ENCODE assay signal across 8 cellular contexts in genomic region chr10:114172241-114172640, GRCh38. TPM values are rescaled to one million over a fixed set of nuclear protein-coding genes. Genes with fewer than 3 reads are reported as not detected.
DNase-seq lines count a peak whose midpoint lies in the region; ATAC-seq, FAIRE-seq and TF ChIP-seq lines count a peak whose summit lies in the region.

No MANE protein-coding gene starts in this region.

- WGBS in HepG2 (ENCODE audit: low lambda C conversion rate) = 50% methylated on average over 1 of the region's 1 CpG
- WGBS in right lobe of liver (ENCODE audit: insufficient coverage, low coverage, low lambda C conversion rate, missing lambda C conversion rate) = 35% methylated on average over 1 of the region's 1 CpG

- intact Hi-C loops in HepG2 (cut with micrococcal nuclease; ENCODE audit: unreplicated experiment) = loop anchor here (5.0 kb wide), 1 partner anchor 315 kb away; no protein-coding TSS in a partner anchor
- intact Hi-C loops in right lobe of liver (cut with DNase I) = no loop called here
- intact Hi-C loops in lower lobe of right lung (cut with DNase I) = no loop called here
- intact Hi-C loops in uterus (cut with DNase I; ENCODE audit: low total_unique reads) = no loop called here

- FAIRE-seq in HepG2 (lab: Jason Lieb, UNC) = no peak

- peaks cover 27% of the 10 kb centered on the region for H3K4me1 ChIP-seq in HepG2 (ENCODE audit: insufficient read depth, low read length)
- peaks cover 0 to 11% (median 3%) of the 10 kb centered on the region in 4 donors for H3K4me1 ChIP-seq in right lobe of liver
- H3K4me1 ChIP-seq in lower lobe of right lung = peaks cover 22% of the 10 kb centered on the region
- peaks cover 0 to 4% of the 10 kb centered on the region in 2 donors for H3K4me1 ChIP-seq in uterus

- ATAC-seq in HepG2 (no peak), right lobe of liver (no peak), lower lobe of right lung (no peak), HG02970 (IDR thresholded peaks at IDR 0.05; ENCODE audit: low FRiP score, unreplicated experiment) (no peak)

- no peak for TF ChIP-seq RAD21 in HepG2 (CRISPR knock-in tag; IDR thresholded peaks at IDR 0.05)

- H3K4me3 ChIP-seq in HepG2 (replicated peaks in 1 of 3; ENCODE audit: insufficient read depth in 1 of 3, low read depth in 2 of 3, low read length in 3 of 3) (peak overlapping the region in 2 of 3 experiments; percentile 80 to 94; a peak in 3 of 6 replicates), right lobe of liver (peak overlapping the region in 1 of 3 donors; percentile 86), astrocyte of the spinal cord (ENCODE audit: low read depth, low read length) (no peak overlapping the region), lower lobe of right lung (peak overlapping the region; percentile 71), uterus (peak overlapping the region in 1 of 2 donors; percentile 84)

- TF ChIP-seq POLR2A in HepG2 (IDR thresholded peaks at IDR 0.05; ENCODE audit: insufficient read depth in 1 of 2, low read depth in 2 of 2, low read length in 2 of 2) = no peak
- no peak for TF ChIP-seq POLR2A in right lobe of liver (IDR thresholded peaks at IDR 0.05)
- TF ChIP-seq POLR2A in uterus (IDR thresholded peaks at IDR 0.05) = no peak

- CTCF ChIA-PET in HepG2 (lab: Yijun Ruan, JAX; ENCODE audit: low intra/inter-chr PET ratio, low total read pairs) = no interaction called here

- peak overlapping the region; percentile 17; the same call in 1 of the 2 replicates for H3K9ac ChIP-seq in HepG2 (ENCODE audit: insufficient read depth, low read depth, low read length)

- no peaks in the 10 kb centered on the region for H4K20me1 ChIP-seq in HepG2 (ENCODE audit: insufficient read depth, low read length)

- TF ChIP-seq EP300 in HepG2 (IDR thresholded peaks at IDR 0.05; ENCODE audit: low read depth in 2 of 2, low read length in 2 of 2) = no peak
- TF ChIP-seq EP300 in HepG2 (CRISPR knock-in tag; IDR thresholded peaks at IDR 0.05; ENCODE audit: borderline replicate concordance) = no peak

- H3K27ac ChIP-seq in HepG2 (ENCODE audit: extremely low read length, insufficient read depth, low read length) = no peak overlapping the region
- H3K27ac ChIP-seq in right lobe of liver = peak overlapping the region in 1 of 3 donors; percentile 82
- no peak overlapping the region for H3K27ac ChIP-seq in lower lobe of right lung
- H3K27ac ChIP-seq in uterus = peak overlapping the region; percentile 92 to 97

- no peak overlapping the region for H2AFZ ChIP-seq in HepG2 (ENCODE audit: low read length)

- TF ChIP-seq CTCF in HepG2 (CRISPR knock-in tag; IDR thresholded peaks at IDR 0.05) (no peak), right lobe of liver (IDR thresholded peaks at IDR 0.05) (no peak), astrocyte of the spinal cord (IDR thresholded peaks at IDR 0.05; ENCODE audit: low read depth, low read length) (no peak), lower lobe of right lung (IDR thresholded peaks at IDR 0.05) (no peak), uterus (IDR thresholded peaks at IDR 0.05) (no peak)

- peaks cover 52% of the 10 kb centered on the region for H3K79me2 ChIP-seq in HepG2 (ENCODE audit: insufficient read depth, low read length)

- H3K9me3 ChIP-seq in HepG2 (ENCODE audit: low read length) (peaks cover 9% of the 10 kb centered on the region), right lobe of liver (peaks cover 0 to 5% (median 2%) of the 10 kb centered on the region in 4 donors), lower lobe of right lung (peaks cover 7% of the 10 kb centered on the region), uterus (no peaks in the 10 kb centered on the region)

- no TSS peak for BruUV-seq in HepG2 (replicated peaks; lab: Mats Ljungman, UMichigan)

- in situ Hi-C loops in HepG2 (cut with HindIII; ENCODE audit: extremely low pct_ligation_motif_present, low pct_unique_long_range_greater_than_20kb) = no loop called here
- in situ Hi-C loops in astrocyte of the spinal cord (cut with HindIII; ENCODE audit: low sequenced_read_pairs) = no loop called here

- H3K36me3 ChIP-seq in HepG2 (replicated peaks in 1 of 2; ENCODE audit: control insufficient read depth in 1 of 2, insufficient read depth in 2 of 2, low read length in 2 of 2) (peaks cover 0 to 2% of the 10 kb centered on the region in 2 experiments; a peak in 1 of 5 replicates), right lobe of liver (no peaks in the 10 kb centered on the region), lower lobe of right lung (no peaks in the 10 kb centered on the region), uterus (no peaks in the 10 kb centered on the region)

- DNase-seq in HepG2 (ENCODE audit: low spot score) (peak; percentile 14), right lobe of liver (no peak), astrocyte of the spinal cord (ENCODE audit: low read depth, low spot score) (peak; percentile 15), lower lobe of right lung (no peak), uterus (no peak), ecto neural progenitor cell (ENCODE audit: low spot score) (no peak), OCI-M2 (lab: John Stamatoyannopoulos, UW; ENCODE audit: unreplicated experiment) (no peak)

- POLR2A ChIA-PET in HepG2 (lab: Yijun Ruan, JAX) = no interaction called here

- no peaks in the 10 kb centered on the region; a peak in 1 of 5 replicates for H3K27me3 ChIP-seq in HepG2 (ENCODE audit: control insufficient read depth in 1 of 2, insufficient read depth in 2 of 2, low read length in 2 of 2)
- H3K27me3 ChIP-seq in right lobe of liver = no peaks in the 10 kb centered on the region
- no peaks in the 10 kb centered on the region for H3K27me3 ChIP-seq in lower lobe of right lung (ENCODE audit: low read depth)
- no peaks in the 10 kb centered on the region for H3K27me3 ChIP-seq in uterus

- peak overlapping the region; percentile 69 for H3K4me2 ChIP-seq in HepG2 (ENCODE audit: low read depth, low read length)

RNA-seq across cellular contexts. Expression of gene CCDC186, which starts 1.8 kb away (rescaled TPM):
- total RNA-seq in HepG2 (2016; rRNA removed; fragmentation: Illumina TruSeq; extraction: Trizol) (11.8 and 18.0 TPM in 2 replicates), right lobe of liver (10 to 100 TPM in 2 of 6 experiments, 1 to 10 TPM in 4; 4.2 to 11.7 (median 6.9) TPM), lower lobe of right lung (33.1 TPM), uterus (10 to 100 TPM in 3 of 4 donors, 1 to 10 TPM in 1; 7.6 to 52.6 (median 24.9) TPM)
- total RNA-seq in HepG2 (2016; cell fraction: cytosol; rRNA removed; fragmentation: Illumina TruSeq; extraction: Trizol; ENCODE audit: low read depth) = 1.2 and 1.4 TPM in 2 replicates
- 10.7 and 17.0 TPM in 2 replicates for total RNA-seq in HepG2 (2016; cell fraction: insoluble cytoplasmic fraction; rRNA removed; fragmentation: Illumina TruSeq; extraction: Trizol)
- total RNA-seq in HepG2 (2016; cell fraction: membrane; rRNA removed; fragmentation: Illumina TruSeq; extraction: Trizol) = 2.8 and 3.1 TPM in 2 replicates
- 17.9 and 19.8 TPM in 2 replicates for total RNA-seq in HepG2 (2016; cell fraction: nucleus; rRNA removed; fragmentation: Illumina TruSeq; extraction: Trizol)
- polyA plus RNA-seq in HepG2 (2011; rRNA removed) = 3.4 and 4.2 TPM in 2 replicates
- 1.3 and 2.1 TPM in 2 replicates for polyA plus RNA-seq in HepG2 (2011; cell fraction: cytosol; rRNA removed)
- 3.0 TPM in 2 replicates for polyA plus RNA-seq in HepG2 (2011; cell fraction: nucleus; rRNA removed)
- polyA plus RNA-seq in HepG2 (2012) = 4.7 and 6.1 TPM in 2 replicates
- polyA plus RNA-seq in HepG2 (2016; cell fraction: cytosol; fragmentation: Illumina TruSeq; extraction: Trizol; ENCODE audit: low read depth) = 0.32 and 0.43 TPM in 2 replicates
- 6.3 and 7.3 TPM in 2 replicates for polyA plus RNA-seq in HepG2 (2016; cell fraction: insoluble cytoplasmic fraction; fragmentation: Illumina TruSeq; extraction: Trizol; ENCODE audit: low read depth)
- polyA plus RNA-seq in HepG2 (2016; cell fraction: membrane; fragmentation: Illumina TruSeq; extraction: Trizol; ENCODE audit: low read depth) = 1.0 TPM in 2 replicates
- 8.5 and 9.1 TPM in 2 replicates for polyA plus RNA-seq in HepG2 (2016; cell fraction: nucleus; fragmentation: Illumina TruSeq; extraction: Trizol; ENCODE audit: insufficient read depth, low read depth)
- 2.0 and 2.4 TPM in 2 replicates for polyA minus RNA-seq in HepG2 (2011; rRNA and poly(A)+ RNA removed; ENCODE audit: low replicate concordance)
- 5.2 and 5.4 TPM in 2 replicates for polyA minus RNA-seq in HepG2 (2011; cell fraction: cytosol; rRNA and poly(A)+ RNA removed)
- polyA minus RNA-seq in HepG2 (2011; cell fraction: nucleus; rRNA and poly(A)+ RNA removed) = 30.6 and 33.0 TPM in 2 replicates

RNA-seq across cellular contexts. Expression of gene TDRD1, which starts 6.9 kb away (rescaled TPM):
- total RNA-seq in HepG2 (2016; rRNA removed; fragmentation: Illumina TruSeq; extraction: Trizol) (not detected in 2 replicates), right lobe of liver (under 1 TPM in 5 of 6 experiments, not detected in 1; 0.06 to 0.17 (median 0.12) TPM), lower lobe of right lung (0.09 TPM), uterus (1 to 10 TPM in 1 of 4 donors, under 1 TPM in 1, not detected in 2; 0.49 to 1.5 TPM)
- total RNA-seq in HepG2 (2016; cell fraction: cytosol; rRNA removed; fragmentation: Illumina TruSeq; extraction: Trizol; ENCODE audit: low read depth) = not detected in 2 replicates
- total RNA-seq in HepG2 (2016; cell fraction: insoluble cytoplasmic fraction; rRNA removed; fragmentation: Illumina TruSeq; extraction: Trizol) = not detected in 2 replicates
- total RNA-seq in HepG2 (2016; cell fraction: membrane; rRNA removed; fragmentation: Illumina TruSeq; extraction: Trizol) = not detected in 2 replicates
- not detected in 2 replicates for total RNA-seq in HepG2 (2016; cell fraction: nucleus; rRNA removed; fragmentation: Illumina TruSeq; extraction: Trizol)
- polyA plus RNA-seq in HepG2 (2011; rRNA removed) = not detected in 2 replicates
- not detected in 2 replicates for polyA plus RNA-seq in HepG2 (2011; cell fraction: cytosol; rRNA removed)
- polyA plus RNA-seq in HepG2 (2011; cell fraction: nucleus; rRNA removed) = not detected in 2 replicates
- not detected in 2 replicates for polyA plus RNA-seq in HepG2 (2012)
- not detected in 2 replicates for polyA plus RNA-seq in HepG2 (2016; cell fraction: cytosol; fragmentation: Illumina TruSeq; extraction: Trizol; ENCODE audit: low read depth)
- polyA plus RNA-seq in HepG2 (2016; cell fraction: insoluble cytoplasmic fraction; fragmentation: Illumina TruSeq; extraction: Trizol; ENCODE audit: low read depth) = not detected in 2 replicates
- polyA plus RNA-seq in HepG2 (2016; cell fraction: membrane; fragmentation: Illumina TruSeq; extraction: Trizol; ENCODE audit: low read depth) = not detected in 2 replicates
- not detected in 2 replicates for polyA plus RNA-seq in HepG2 (2016; cell fraction: nucleus; fragmentation: Illumina TruSeq; extraction: Trizol; ENCODE audit: insufficient read depth, low read depth)
- not detected in 2 replicates for polyA minus RNA-seq in HepG2 (2011; rRNA and poly(A)+ RNA removed; ENCODE audit: low replicate concordance)
- not detected in 2 replicates for polyA minus RNA-seq in HepG2 (2011; cell fraction: cytosol; rRNA and poly(A)+ RNA removed)
- not detected in 2 replicates for polyA minus RNA-seq in HepG2 (2011; cell fraction: nucleus; rRNA and poly(A)+ RNA removed)

Comparison
In these comparisons a context has a peak if more than half of its experiments do, and no peak if none do; other contexts are left out.
1. DNase-seq: peak in HepG2 (single experiment) and astrocyte of the spinal cord (single experiment); none in right lobe of liver (0 of 3), lower lobe of right lung (single experiment), uterus (0 of 2), ecto neural progenitor cell (single experiment) and OCI-M2 (single experiment).
2. H3K27ac ChIP-seq: peak in uterus (2 of 2); none in HepG2 (single experiment) and lower lobe of right lung (single experiment).